16 cellular contexts compared by ENCODE assay signal in genomic region chr5:140560227-140560626, GRCh38. TPM values are rescaled to one million over a fixed set of nuclear protein-coding genes. Genes with fewer than 3 reads are reported as not detected.
DNase-seq lines count a peak whose midpoint lies in the region; ATAC-seq and TF ChIP-seq lines count a peak whose summit lies in the region.
"Had no signal": no experiment of that assay in that cellular context is flagged by ENCODE, and none has a peak within 500 bp of the region (broad histone marks: within the 10 kb centered on the region; RNA-seq: fewer than 3 reads in every experiment).

No MANE protein-coding gene starts in this region.

- H2AFZ ChIP-seq in osteoblast (ENCODE audit: low read length) (no peak overlapping the region), MM.1S (ENCODE audit: low read length) (no peak overlapping the region)

- no peak overlapping the region for H3K27ac Mint-ChIP-seq in HFFc6
- H3K27ac Mint-ChIP-seq in chondrocyte (ENCODE audit: unreplicated experiment): peak overlapping the region; percentile 42

- H3K4me2 ChIP-seq in osteoblast (ENCODE audit: insufficient read depth, low read length): no peak overlapping the region
- H3K4me2 ChIP-seq in MM.1S (ENCODE audit: low read depth, low read length): no peak overlapping the region

- no peak for DNase-seq in HFFc6
- no peak for DNase-seq in chondrocyte (ENCODE audit: low spot score)
- peak; percentile 44 for DNase-seq in osteoblast (ENCODE audit: insufficient read length, low spot score, missing footprints)
- DNase-seq in substantia nigra (lab: John Stamatoyannopoulos, UW): no peak
- DNase-seq in MM.1S: no peak
- DNase-seq: COR-L47, DMS153, EL, NCI-H1436 treated with DMSO at 0.1 percent for 48 hours, NCI-H2081 treated with DMSO at 0.1 percent for 48 hours, NCI-H524, SHP77 treated with DMSO at 0.1 percent for 48 hours had no signal

- H3K36me3 ChIP-seq in osteoblast (ENCODE audit: insufficient read depth, low read length) (peaks cover 7% of the 10 kb centered on the region), MM.1S (replicated peaks; ENCODE audit: insufficient read depth, low read length) (no peaks in the 10 kb centered on the region)

- TF ChIP-seq CTCF in HFFc6 (IDR thresholded peaks at IDR 0.05) (peak; percentile 10; the same call in 1 of the 2 replicates), chondrocyte (IDR thresholded peaks at IDR 0.05) (no peak), osteoblast (IDR thresholded peaks at IDR 0.05; ENCODE audit: extremely low read depth, low read depth, low read length) (no peak), MM.1S (IDR thresholded peaks at IDR 0.05; ENCODE audit: low read length) (no peak)

- H3F3A ChIP-seq in MM.1S (ENCODE audit: insufficient read depth, low read length): no peaks in the 10 kb centered on the region; the same call in 1 of the 2 replicates

- H3K4me3 ChIP-seq in osteoblast (ENCODE audit: insufficient read depth, low read length): no peak overlapping the region
- no peak overlapping the region for H3K4me3 ChIP-seq in MM.1S (ENCODE audit: low read length)
- H3K4me3 ChIP-seq: HAP-1 had no signal

- H3K27me3 Mint-ChIP-seq in HFFc6 (ENCODE audit: insufficient read depth) (no peaks in the 10 kb centered on the region; the same call in 1 of the 2 replicates), chondrocyte (ENCODE audit: low read depth) (no peaks in the 10 kb centered on the region)
- H3K27me3 Mint-ChIP-seq: IgD-negative memory B cell had no signal

- H3K9me3 ChIP-seq in osteoblast (ENCODE audit: low read depth, low read length): no peaks in the 10 kb centered on the region
- no peaks in the 10 kb centered on the region for H3K9me3 ChIP-seq in MM.1S (replicated peaks; ENCODE audit: insufficient read depth, low read length)
- H3K9me3 ChIP-seq: HAP-1 had no signal

- no peak overlapping the region for H3K9ac ChIP-seq in MM.1S (ENCODE audit: low read length)

- H4K20me1 ChIP-seq in osteoblast (ENCODE audit: insufficient read depth, low read length): peaks cover 2% of the 10 kb centered on the region
- no peaks in the 10 kb centered on the region for H4K20me1 ChIP-seq in MM.1S (ENCODE audit: insufficient read depth, low read length)

- H3K27ac ChIP-seq in osteoblast (ENCODE audit: low read depth, low read length) (no peak overlapping the region), substantia nigra (ENCODE audit: low read depth, low read length, poor library complexity, severe bottlenecking) (no peak overlapping the region), MM.1S (ENCODE audit: low read length) (no peak overlapping the region)

- H3K36me3 Mint-ChIP-seq in HFFc6 (ENCODE audit: low read depth) (peaks cover 20% of the 10 kb centered on the region), chondrocyte (ENCODE audit: low read depth) (peaks cover 8% of the 10 kb centered on the region)

- H3K4me3 Mint-ChIP-seq in HFFc6: no peak overlapping the region
- H3K4me3 Mint-ChIP-seq in chondrocyte (ENCODE audit: unreplicated experiment): no peak overlapping the region
- H3K4me3 Mint-ChIP-seq: CD14-positive monocyte had no signal

- H3K9me2 ChIP-seq in MM.1S (replicated peaks; ENCODE audit: insufficient read depth, low read length): no peaks in the 10 kb centered on the region

- H3K27me3 ChIP-seq in osteoblast (ENCODE audit: insufficient read depth, low read length) (no peaks in the 10 kb centered on the region), MM.1S (replicated peaks; ENCODE audit: insufficient read depth, low read length) (no peaks in the 10 kb centered on the region)

- H3K79me2 ChIP-seq in osteoblast (ENCODE audit: insufficient read depth, low read length): peaks cover 32% of the 10 kb centered on the region
- H3K79me2 ChIP-seq in MM.1S (ENCODE audit: low read length): peaks cover 27% of the 10 kb centered on the region

- H3K4me1 Mint-ChIP-seq in HFFc6 (ENCODE audit: low read depth) (peaks cover 36% of the 10 kb centered on the region), chondrocyte (ENCODE audit: low read depth) (peaks cover 52% of the 10 kb centered on the region)

- H3K4me1 ChIP-seq in osteoblast (ENCODE audit: insufficient read depth, low read length) (peaks cover 28% of the 10 kb centered on the region), MM.1S (ENCODE audit: low read length) (peaks cover 25% of the 10 kb centered on the region)

- no peaks in the 10 kb centered on the region for H3K9me3 Mint-ChIP-seq in HFFc6
- H3K9me3 Mint-ChIP-seq in chondrocyte (ENCODE audit: low read depth): no peaks in the 10 kb centered on the region
- H3K9me3 Mint-ChIP-seq: IgD-negative memory B cell had no signal

- no peak for ATAC-seq in HG03175 (IDR thresholded peaks at IDR 0.05; ENCODE audit: unreplicated experiment)

RNA-seq across cellular contexts. Expression of gene SRA1, which starts 3.0 kb away (rescaled TPM):
- total RNA-seq in HFFc6 (2021; fragmentation: NEBNext Ultra II Directional; extraction: Animal tissue kit (Norgen Biotek cat#: 25700)): 10 to 100 TPM; 50.0 to 62.3 (median 59.4) TPM
- total RNA-seq in chondrocyte (46.5 to 50.4 TPM (median 50.3 TPM) in 3 replicates), osteoblast (28.2 and 35.7 TPM in 2 replicates)

RNA-seq across cellular contexts. Expression of gene APBB3, which starts 4.2 kb away (rescaled TPM):
- total RNA-seq in HFFc6 (2021; fragmentation: NEBNext Ultra II Directional; extraction: Animal tissue kit (Norgen Biotek cat#: 25700)): 10 to 100 TPM; 11.0 to 13.0 (median 11.7) TPM
- total RNA-seq in chondrocyte (39.0 to 47.0 TPM (median 42.3 TPM) in 3 replicates), osteoblast (19.7 and 24.2 TPM in 2 replicates)

RNA-seq across cellular contexts. Expression of gene SLC35A4, which starts 4.4 kb away (rescaled TPM):
- total RNA-seq in HFFc6 (2021; fragmentation: NEBNext Ultra II Directional; extraction: Animal tissue kit (Norgen Biotek cat#: 25700)): 10 to 100 TPM; 64.1 to 72.8 (median 71.2) TPM
- 74.3 to 99.4 TPM (median 79.2 TPM) in 3 replicates for total RNA-seq in chondrocyte
- total RNA-seq in osteoblast: 17.4 and 20.6 TPM in 2 replicates

RNA-seq across cellular contexts. Expression of gene EIF4EBP3, which starts 12.8 kb away (rescaled TPM):
- 1 to 10 TPM; 1.8 to 4.0 (median 2.9) TPM for total RNA-seq in HFFc6 (2021; fragmentation: NEBNext Ultra II Directional; extraction: Animal tissue kit (Norgen Biotek cat#: 25700))
- total RNA-seq in chondrocyte (5.6 to 6.2 TPM (median 6.0 TPM) in 3 replicates), osteoblast (3.8 and 4.7 TPM in 2 replicates)
